19 cellular contexts compared by ENCODE assay signal in genomic region chr11:71202598-71202944, GRCh38. TPM values are rescaled to one million over a fixed set of nuclear protein-coding genes. Genes with fewer than 3 reads are reported as not detected.
DNase-seq lines count a peak whose midpoint lies in the region; ATAC-seq, FAIRE-seq and TF ChIP-seq lines count a peak whose summit lies in the region.
"Had no signal": no experiment of that assay in that cellular context is flagged by ENCODE, and none has a peak within 500 bp of the region (broad histone marks: within the 10 kb centered on the region; RNA-seq: fewer than 3 reads in every experiment).

No MANE protein-coding gene starts in this region.

- H2AFZ ChIP-seq in osteoblast (ENCODE audit: low read length): no peak overlapping the region
- H2AFZ ChIP-seq: GM23248 had no signal

- no peaks in the 10 kb centered on the region for H3K27me3 ChIP-seq in Caco-2 (replicated peaks; ENCODE audit: control insufficient read depth, insufficient read depth, low read length)
- H3K27me3 ChIP-seq in liver (ENCODE audit: control insufficient read depth in 4 of 4, insufficient read depth in 4 of 4, low read length in 3 of 4): no peaks in the 10 kb centered on the region
- no peaks in the 10 kb centered on the region for H3K27me3 ChIP-seq in osteoblast (ENCODE audit: insufficient read depth, low read length)
- no peaks in the 10 kb centered on the region for H3K27me3 ChIP-seq in SJCRH30

- no peaks in the 10 kb centered on the region for H3K9me3 Mint-ChIP-seq in Caco-2 (ENCODE audit: unreplicated experiment)
- H3K9me3 Mint-ChIP-seq in chondrocyte (ENCODE audit: low read depth): no peaks in the 10 kb centered on the region
- no peaks in the 10 kb centered on the region for H3K9me3 Mint-ChIP-seq in activated T-cell treated with anti-CD3 and anti-CD28 coated beads, Interleukin-2, amount 50 U/mL, for 4 hours
- H3K9me3 Mint-ChIP-seq: CD4-positive, alpha-beta T cell had no signal

- H3K9ac ChIP-seq in liver (ENCODE audit: low read depth in 1 of 2, low read length in 2 of 2): no peak overlapping the region
- H3K9ac ChIP-seq: GM23248 had no signal

- ATAC-seq in activated T-cell treated with anti-CD3 and anti-CD28 coated beads, Interleukin-2, amount 50 U/mL, for 4 hours: no peak
- ATAC-seq: A549 had no signal

- H3K4me3 ChIP-seq in Caco-2 (ENCODE audit: low read depth, low read length) (no peak overlapping the region), liver (ENCODE audit: low read depth in 1 of 3, low read length in 3 of 3) (no peak overlapping the region), osteoblast (ENCODE audit: insufficient read depth, low read length) (no peak overlapping the region), SJCRH30 (no peak overlapping the region)
- H3K4me3 ChIP-seq: A549, GM23248, HAP-1 had no signal

- FAIRE-seq in D721Med (lab: Jason Lieb, UNC): no peak
- FAIRE-seq: A549, G401.6, GM12891, GM19239 had no signal

- no peak for DNase-seq in Caco-2
- DNase-seq in chondrocyte (ENCODE audit: low spot score): peak; percentile 57
- DNase-seq in osteoblast (ENCODE audit: insufficient read length, low spot score, missing footprints): peak; percentile 59
- no peak for DNase-seq in SJCRH30
- DNase-seq in T-helper 1 cell: no peak
- no peak for DNase-seq in activated T-cell treated with anti-CD3 and anti-CD28 coated beads, Interleukin-2, amount 50 U/mL, for 4 hours
- no peak for DNase-seq in D721Med (ENCODE audit: insufficient read length, low spot score)
- DNase-seq: AML-193; CD4-positive, alpha-beta T cell; GM23248 had no signal

- H3K9me3 ChIP-seq in Caco-2: no peaks in the 10 kb centered on the region
- no peaks in the 10 kb centered on the region for H3K9me3 ChIP-seq in liver (ENCODE audit: control insufficient read depth in 4 of 4, low read length in 3 of 4)
- no peaks in the 10 kb centered on the region for H3K9me3 ChIP-seq in osteoblast (ENCODE audit: low read depth, low read length)
- H3K9me3 ChIP-seq in SJCRH30 (replicated peaks): no peaks in the 10 kb centered on the region
- H3K9me3 ChIP-seq: A549, HAP-1 had no signal

- H3K4me1 ChIP-seq in Caco-2 (peaks cover 15% of the 10 kb centered on the region), liver (ENCODE audit: control insufficient read depth in 4 of 4, insufficient read depth in 4 of 4, low read length in 3 of 4) (peaks cover 12 to 51% (median 35%) of the 10 kb centered on the region in 4 donors), osteoblast (ENCODE audit: insufficient read depth, low read length) (no peaks in the 10 kb centered on the region), SJCRH30 (no peaks in the 10 kb centered on the region)
- H3K4me1 ChIP-seq: HAP-1 had no signal

- POLR2A ChIA-PET in Caco-2 (lab: Charles Lee): no interaction called here

- H3K4me1 Mint-ChIP-seq in Caco-2 (ENCODE audit: low read depth, unreplicated experiment): peaks cover 20% of the 10 kb centered on the region
- peaks cover 4% of the 10 kb centered on the region for H3K4me1 Mint-ChIP-seq in chondrocyte (ENCODE audit: low read depth)
- no peaks in the 10 kb centered on the region for H3K4me1 Mint-ChIP-seq in activated T-cell treated with anti-CD3 and anti-CD28 coated beads, Interleukin-2, amount 50 U/mL, for 4 hours (ENCODE audit: low read depth)

- intact Hi-C loops in Caco-2 (cut with micrococcal nuclease; ENCODE audit: unreplicated experiment): no loop called here

- H3K27me3 Mint-ChIP-seq in Caco-2 (ENCODE audit: insufficient read depth, unreplicated experiment) (no peaks in the 10 kb centered on the region), chondrocyte (ENCODE audit: low read depth) (peaks cover 43% of the 10 kb centered on the region)
- no peaks in the 10 kb centered on the region for H3K27me3 Mint-ChIP-seq in activated T-cell treated with anti-CD3 and anti-CD28 coated beads, Interleukin-2, amount 50 U/mL, for 4 hours (ENCODE audit: low read depth)
- H3K27me3 Mint-ChIP-seq: CD4-positive, alpha-beta T cell had no signal

- no peak overlapping the region for H3K4me2 ChIP-seq in osteoblast (ENCODE audit: insufficient read depth, low read length)
- H3K4me2 ChIP-seq: A549 had no signal

- no peaks in the 10 kb centered on the region for H3K79me2 ChIP-seq in osteoblast (ENCODE audit: insufficient read depth, low read length)

- TF ChIP-seq RAD21 in liver (IDR thresholded peaks at IDR 0.05): peak; percentile 51 to 54

- TF ChIP-seq CTCF in Caco-2 (IDR thresholded peaks at IDR 0.05; ENCODE audit: insufficient read depth in 1 of 2, low read depth in 1 of 2, low read length in 1 of 2, severe bottlenecking in 1 of 2, unreplicated experiment in 1 of 2) (no peak), chondrocyte (IDR thresholded peaks at IDR 0.05) (no peak), liver (IDR thresholded peaks at IDR 0.05; ENCODE audit: low read depth, low read length, missing input control) (no peak), osteoblast (IDR thresholded peaks at IDR 0.05; ENCODE audit: extremely low read depth, low read depth, low read length) (no peak), D721Med (IDR thresholded peaks at IDR 0.05; ENCODE audit: insufficient read depth, missing control alignments) (no peak)

- H3K4me3 Mint-ChIP-seq in Caco-2 (ENCODE audit: unreplicated experiment) (no peak overlapping the region), chondrocyte (ENCODE audit: unreplicated experiment) (no peak overlapping the region)
- H3K4me3 Mint-ChIP-seq in activated T-cell treated with anti-CD3 and anti-CD28 coated beads, Interleukin-2, amount 50 U/mL, for 4 hours: no peak overlapping the region
- H3K4me3 Mint-ChIP-seq: CD4-positive, alpha-beta T cell had no signal

- H3K36me3 Mint-ChIP-seq in Caco-2 (ENCODE audit: insufficient read depth, unreplicated experiment) (peaks cover 70% of the 10 kb centered on the region), chondrocyte (ENCODE audit: low read depth) (no peaks in the 10 kb centered on the region)
- no peaks in the 10 kb centered on the region for H3K36me3 Mint-ChIP-seq in activated T-cell treated with anti-CD3 and anti-CD28 coated beads, Interleukin-2, amount 50 U/mL, for 4 hours (ENCODE audit: insufficient read depth)

- H3K27ac Mint-ChIP-seq in Caco-2 (ENCODE audit: unreplicated experiment) (peak overlapping the region; percentile 50), chondrocyte (ENCODE audit: unreplicated experiment) (no peak overlapping the region)
- H3K27ac Mint-ChIP-seq: CD4-positive, alpha-beta T cell had no signal

- no TSS peak for BruUV-seq in Caco-2 (replicated peaks; lab: Mats Ljungman, UMichigan)

- CTCF ChIA-PET in Caco-2 (lab: Charles Lee): no interaction called here

- H3K27ac ChIP-seq in liver (ENCODE audit: low read depth in 1 of 2, low read length in 2 of 2) (peak overlapping the region; percentile 58 to 64), osteoblast (ENCODE audit: low read depth, low read length) (no peak overlapping the region), SJCRH30 (no peak overlapping the region)
- H3K27ac ChIP-seq: 22Rv1, A549, C4-2B, GM23248 had no signal

- WGBS in liver: 39% methylated on average over 5 of the region's 5 CpGs

- H3K36me3 ChIP-seq in Caco-2 (ENCODE audit: control insufficient read depth, insufficient read depth, low read length) (peaks cover 5% of the 10 kb centered on the region; the same call in 1 of the 2 replicates), liver (ENCODE audit: control insufficient read depth in 4 of 4, insufficient read depth in 3 of 4, low read depth in 1 of 4, low read length in 3 of 4) (no peaks in the 10 kb centered on the region), osteoblast (ENCODE audit: insufficient read depth, low read length) (no peaks in the 10 kb centered on the region), SJCRH30 (no peaks in the 10 kb centered on the region)
- H3K36me3 ChIP-seq: HAP-1 had no signal

- no peaks in the 10 kb centered on the region for H4K20me1 ChIP-seq in osteoblast (ENCODE audit: insufficient read depth, low read length)

TF ChIP-seq in liver, 16 proteins besides CTCF, POLR2A, EP300 and RAD21 (continues in another document):
- TF ChIP-seq YY1 (IDR thresholded peaks at IDR 0.05): peak; percentile 84
- peak; percentile 39 for TF ChIP-seq HNF4G (IDR thresholded peaks at IDR 0.05)
- peak in 1 of 2 donors; percentile 51 for TF ChIP-seq GABPA (IDR thresholded peaks at IDR 0.05 in 1 of 2, conservative IDR thresholded peaks at IDR 0.05 in 1 of 2)
- peak; percentile 82 to 94 for TF ChIP-seq JUND (IDR thresholded peaks at IDR 0.05)
- TF ChIP-seq TAF1 (conservative IDR thresholded peaks at IDR 0.05): no peak
- peak; percentile 85 to 99 for TF ChIP-seq RXRA (IDR thresholded peaks at IDR 0.05)
- TF ChIP-seq NR2F2 (IDR thresholded peaks at IDR 0.05): peak; percentile 50
- peak in 1 of 2 donors; percentile 79 for TF ChIP-seq EGR1 (IDR thresholded peaks at IDR 0.05; ENCODE audit: low read depth in 2 of 2)
- peak; percentile 96 for TF ChIP-seq MAX (IDR thresholded peaks at IDR 0.05)
- TF ChIP-seq HNF4A (conservative IDR thresholded peaks at IDR 0.05): peak; percentile 77 to 94
- peak; percentile 49 for TF ChIP-seq ATF3 (IDR thresholded peaks at IDR 0.05)
- no peak for TF ChIP-seq ZBTB33 (IDR thresholded peaks at IDR 0.05)

RNA-seq across cellular contexts. Expression of gene SHANK2, which starts 49.8 kb away (rescaled TPM):
- 175 and 177 TPM in 2 replicates for total RNA-seq in Caco-2 (2022)
- 0.53 to 1.6 TPM (median 0.97 TPM) in 3 replicates for total RNA-seq in chondrocyte
- total RNA-seq in liver: 10 to 100 TPM; 15.8 to 36.4 TPM
- 1 to 10 TPM; 5.4 to 9.0 TPM for polyA plus RNA-seq in liver
- total RNA-seq in osteoblast: 2.5 and 3.5 TPM in 2 replicates
- total RNA-seq in SJCRH30 (2014; rRNA removed; shearing (Covaris generic)): 0.02 and 0.15 TPM in 2 replicates
- under 1 TPM; 0.11 to 0.48 (median 0.38) TPM for total RNA-seq in activated T-cell treated with anti-CD3 and anti-CD28 coated beads, Interleukin-2, amount 50 U/mL, for 4 hours
- total RNA-seq: CD4-positive, alpha-beta T cell; H4 had no signal

Comparison
In these comparisons a context has a peak if more than half of its experiments do, and no peak if none do; other contexts are left out.
1. DNase-seq: peak in chondrocyte (single experiment) and osteoblast (single experiment); none in Caco-2 (0 of 2), SJCRH30 (0 of 2), T-helper 1 cell (0 of 5), activated T-cell treated with anti-CD3 and anti-CD28 coated beads, Interleukin-2, amount 50 U/mL, for 4 hours (single experiment) and D721Med (single experiment).
2. H3K27ac ChIP-seq: peak in liver (2 of 2); none in osteoblast (single experiment) and SJCRH30 (single experiment).